Comparison of ENCODE assay signal across 15 cellular contexts in the genomic region with DNA sequence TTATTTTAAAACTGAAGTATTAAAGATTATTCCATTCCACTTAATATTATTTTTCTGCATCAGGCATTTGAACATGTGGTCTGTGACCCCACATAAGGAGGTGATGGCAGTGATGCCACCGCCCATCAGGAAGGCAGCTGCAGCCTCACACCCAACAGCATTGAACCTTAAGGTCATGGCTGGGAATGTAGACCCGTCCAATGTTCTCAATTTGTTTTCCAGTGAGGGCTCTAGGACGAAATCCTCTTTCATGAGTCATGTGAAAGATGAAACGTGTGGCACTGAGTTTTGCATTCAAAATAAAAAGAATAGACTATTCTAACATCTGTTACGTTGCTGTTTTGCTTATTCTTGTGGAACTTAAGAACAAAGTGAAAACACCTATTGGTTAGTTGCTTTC.
"Had no signal": no experiment of that assay in that cellular context is flagged by ENCODE, and none has a peak within 500 bp of the region (broad histone marks: within the 10 kb centered on the region; RNA-seq: fewer than 3 reads in every experiment).

No MANE protein-coding gene starts in this region.

- H3K36me3 ChIP-seq: gastroesophageal sphincter, left ventricle myocardium inferior, thyroid gland, vagina had no signal

- H3K9me3 Mint-ChIP-seq: activated B cell treated with CpG ODN at 0.5 μM for 24 hours; activated CD4-positive, alpha-beta T cell treated with anti-CD3 and anti-CD28 coated beads, Interleukin-2, amount 10 ng/mL, durations not matched to agents 24 days and 14 days; activated naive CD4-positive, alpha-beta T cell treated with anti-CD3 and anti-CD28 coated beads for 36 hours; activated T-helper 17 cell treated with anti-CD3 and anti-CD28 coated beads, Interleukin-2, amount 50 U/mL, for 72 hours; stimulated activated effector memory CD8-positive, alpha-beta T cell treated with anti-CD3 and anti-CD28 coated beads, Interleukin-12 subunit alpha, Interleukin-12 subunit beta, amount 100 ng/mL, for 72 hours; T-helper 1 cell treated with Interleukin-12 subunit alpha and Interleukin-12 subunit beta and Interleukin-4 antibody, amounts not matched to agents 30 μg/mL and 1 μg/mL, for 36 hours had no signal

- H3K4me3 ChIP-seq: body of pancreas, gastroesophageal sphincter, left ventricle myocardium inferior, thyroid gland, vagina had no signal

- H3K4me3 Mint-ChIP-seq: activated B cell treated with CpG ODN at 0.5 μM for 24 hours; activated CD4-positive, alpha-beta T cell treated with anti-CD3 and anti-CD28 coated beads, Interleukin-2, amount 10 ng/mL, durations not matched to agents 24 days and 14 days; activated naive CD4-positive, alpha-beta T cell treated with anti-CD3 and anti-CD28 coated beads for 36 hours; activated T-helper 17 cell treated with anti-CD3 and anti-CD28 coated beads, Interleukin-2, amount 50 U/mL, for 72 hours; stimulated activated effector memory CD8-positive, alpha-beta T cell treated with anti-CD3 and anti-CD28 coated beads, Interleukin-12 subunit alpha, Interleukin-12 subunit beta, amount 100 ng/mL, for 72 hours; T-helper 1 cell treated with Interleukin-12 subunit alpha and Interleukin-12 subunit beta and Interleukin-4 antibody, amounts not matched to agents 30 μg/mL and 1 μg/mL, for 36 hours had no signal

- H3K4me1 ChIP-seq: body of pancreas, gastroesophageal sphincter, left ventricle myocardium inferior, thyroid gland, vagina had no signal

- ATAC-seq: activated T-helper 17 cell treated with anti-CD3 and anti-CD28 coated beads, Interleukin-2, amount 50 U/mL, for 72 hours; body of pancreas; esophagus mucosa; gastroesophageal sphincter; stimulated activated effector memory CD8-positive, alpha-beta T cell treated with anti-CD3 and anti-CD28 coated beads, Interleukin-12 subunit alpha, Interleukin-12 subunit beta, amount 100 ng/mL, for 72 hours had no signal

- H3K27ac ChIP-seq: body of pancreas, gastroesophageal sphincter, left ventricle myocardium inferior, thyroid gland, vagina had no signal

- H3K27ac Mint-ChIP-seq: activated B cell treated with CpG ODN at 0.5 μM for 24 hours; activated CD4-positive, alpha-beta T cell treated with anti-CD3 and anti-CD28 coated beads, Interleukin-2, amount 10 ng/mL, durations not matched to agents 24 days and 14 days; activated naive CD4-positive, alpha-beta T cell treated with anti-CD3 and anti-CD28 coated beads for 36 hours; activated T-helper 17 cell treated with anti-CD3 and anti-CD28 coated beads, Interleukin-2, amount 50 U/mL, for 72 hours; stimulated activated effector memory CD8-positive, alpha-beta T cell treated with anti-CD3 and anti-CD28 coated beads, Interleukin-12 subunit alpha, Interleukin-12 subunit beta, amount 100 ng/mL, for 72 hours; T-helper 1 cell treated with Interleukin-12 subunit alpha and Interleukin-12 subunit beta and Interleukin-4 antibody, amounts not matched to agents 30 μg/mL and 1 μg/mL, for 36 hours had no signal

- H3K9me3 ChIP-seq: body of pancreas, gastroesophageal sphincter, left ventricle myocardium inferior, thyroid gland, vagina had no signal

- H3K36me3 Mint-ChIP-seq: stimulated activated effector memory CD8-positive, alpha-beta T cell treated with anti-CD3 and anti-CD28 coated beads, Interleukin-12 subunit alpha, Interleukin-12 subunit beta, amount 100 ng/mL, for 72 hours had no signal

- H3K27me3 ChIP-seq: body of pancreas, thyroid gland, vagina had no signal

- DNase-seq: activated B cell treated with CpG ODN at 0.5 μM for 24 hours; activated CD4-positive, alpha-beta T cell treated with anti-CD3 and anti-CD28 coated beads, Interleukin-2, amount 10 ng/mL, durations not matched to agents 24 days and 14 days; activated naive CD4-positive, alpha-beta T cell treated with anti-CD3 and anti-CD28 coated beads for 36 hours; activated T-cell treated with anti-CD3 and anti-CD28 coated beads for 4 hours; body of pancreas; left ventricle myocardium inferior; retina; small intestine; thyroid gland had no signal

- H3K4me1 Mint-ChIP-seq: activated B cell treated with CpG ODN at 0.5 μM for 24 hours; activated CD4-positive, alpha-beta T cell treated with anti-CD3 and anti-CD28 coated beads, Interleukin-2, amount 10 ng/mL, durations not matched to agents 24 days and 14 days; activated T-helper 17 cell treated with anti-CD3 and anti-CD28 coated beads, Interleukin-2, amount 50 U/mL, for 72 hours; stimulated activated effector memory CD8-positive, alpha-beta T cell treated with anti-CD3 and anti-CD28 coated beads, Interleukin-12 subunit alpha, Interleukin-12 subunit beta, amount 100 ng/mL, for 72 hours had no signal
